Comparison of ENCODE assay signal across 8 cellular contexts in genomic region chr9:98192503-98193335, GRCh38. TPM values are rescaled to one million over a fixed set of nuclear protein-coding genes. Genes with fewer than 3 reads are reported as not detected.
DNase-seq lines count a peak whose midpoint lies in the region; TF ChIP-seq lines count a peak whose summit lies in the region.

A gene with protein sequence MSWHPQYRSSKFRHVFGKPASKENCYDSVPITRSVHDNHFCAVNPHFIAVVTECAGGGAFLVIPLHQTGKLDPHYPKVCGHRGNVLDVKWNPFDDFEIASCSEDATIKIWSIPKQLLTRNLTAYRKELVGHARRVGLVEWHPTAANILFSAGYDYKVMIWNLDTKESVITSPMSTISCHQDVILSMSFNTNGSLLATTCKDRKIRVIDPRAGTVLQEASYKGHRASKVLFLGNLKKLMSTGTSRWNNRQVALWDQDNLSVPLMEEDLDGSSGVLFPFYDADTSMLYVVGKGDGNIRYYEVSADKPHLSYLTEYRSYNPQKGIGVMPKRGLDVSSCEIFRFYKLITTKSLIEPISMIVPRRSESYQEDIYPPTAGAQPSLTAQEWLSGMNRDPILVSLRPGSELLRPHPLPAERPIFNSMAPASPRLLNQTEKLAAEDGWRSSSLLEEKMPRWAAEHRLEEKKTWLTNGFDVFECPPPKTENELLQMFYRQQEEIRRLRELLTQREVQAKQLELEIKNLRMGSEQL (minus strand): TSS chr9:98192637. CDS start chr9:98157660, 34,977 bp downstream.

- H4K20me1 ChIP-seq in OCI-LY3 (ENCODE audit: insufficient read depth, low read length): no peaks in the 10 kb centered on the region

- peaks cover 12% of the 10 kb centered on the region for H3K4me1 ChIP-seq in OCI-LY3 (ENCODE audit: low read length)
- H3K4me1 ChIP-seq in esophagus squamous epithelium: peaks cover 8 to 48% (median 20%) of the 10 kb centered on the region in 3 donors

- H3K4me2 ChIP-seq in OCI-LY3 (ENCODE audit: low read length): peak within 1 kb of the TSS; percentile 82

- WGBS in esophagus squamous epithelium, 2 donors: no CpG with 5 or more reads among the region's 95 CpGs

- H2AFZ ChIP-seq in OCI-LY3 (ENCODE audit: low read depth, low read length): peak within 1 kb of the TSS; percentile 90

- peak in 2 of 4 donors; percentile 12 to 64 for TF ChIP-seq POLR2A in esophagus squamous epithelium (IDR thresholded peaks at IDR 0.05)

- DNase-seq in AML-193 (lab: John Stamatoyannopoulos, UW) (peak; percentile 60 to 62), GM19240 (ENCODE audit: insufficient read length, low spot score) (peak; percentile 62), HT-29 (ENCODE audit: low spot score) (peak; percentile 88), esophagus squamous epithelium (lab: John Stamatoyannopoulos, UW) (no peak), myocyte (ENCODE audit: low read depth) (peak; percentile 79)
- peak; percentile 75 to 81 for DNase-seq in activated T-cell treated with anti-CD3 and anti-CD28 coated beads, Interleukin-2, amount 50 U/mL, for 48 hours
- peak; percentile 31 to 72 for DNase-seq in stimulated activated CD8-positive, alpha-beta memory T cell treated with anti-CD3 and anti-CD28 coated beads, Interleukin-7, amount 100 ng/mL, for 4 hours (ENCODE audit: low read depth in 2 of 2)

- H3K27ac ChIP-seq in OCI-LY3 (ENCODE audit: low read length) (no peak within 1 kb of the TSS), esophagus squamous epithelium (peak within 1 kb of the TSS; percentile 89 to 94 (median 90))

- H3K4me3 ChIP-seq in OCI-LY3 (ENCODE audit: low read length): peak within 1 kb of the TSS; percentile 86
- peak within 1 kb of the TSS; percentile 53 to 75 (median 62) for H3K4me3 ChIP-seq in esophagus squamous epithelium

- H3K27me3 ChIP-seq in OCI-LY3 (ENCODE audit: low read depth, low read length) (peaks cover 21% of the 10 kb centered on the region), esophagus squamous epithelium (no peaks in the 10 kb centered on the region)

- no peaks in the 10 kb centered on the region for H3K36me3 ChIP-seq in OCI-LY3 (replicated peaks; ENCODE audit: low read depth, low read length)
- H3K36me3 ChIP-seq in esophagus squamous epithelium: peaks cover 0 to 12% (median 0%) of the 10 kb centered on the region in 3 donors

- peak within 1 kb of the TSS; percentile 73 for H3K9ac ChIP-seq in OCI-LY3 (ENCODE audit: low read length)

- TF ChIP-seq CTCF in OCI-LY3 (IDR thresholded peaks at IDR 0.05; ENCODE audit: low read depth, low read length) (peak; percentile 46), esophagus squamous epithelium (IDR thresholded peaks at IDR 0.05) (peak in 4 of 6 experiments; percentile 19 to 51 (median 38))

- intact Hi-C loops in esophagus squamous epithelium (cut with DNase I): loop anchor here (10.0 kb wide), 1 partner anchor 108 kb away; no protein-coding TSS in a partner anchor

- no peaks in the 10 kb centered on the region for H3K9me3 ChIP-seq in OCI-LY3 (ENCODE audit: insufficient read depth, low read length)
- H3K9me3 ChIP-seq in esophagus squamous epithelium: no peaks in the 10 kb centered on the region

- H3K79me2 ChIP-seq in OCI-LY3 (ENCODE audit: low read length): no peaks in the 10 kb centered on the region

RNA-seq across cellular contexts. Expression of the gene that starts here (rescaled TPM):
- 23.2 and 23.6 TPM in 2 replicates for total RNA-seq in HT-29 (2014; rRNA removed; shearing (Covaris generic))
- total RNA-seq in esophagus squamous epithelium (10 to 100 TPM; 15.6 to 27.6 (median 26.1) TPM), myocyte (0.16 and 0.78 TPM in 2 replicates)
- 1.4 TPM for polyA plus RNA-seq in myocyte (2012)
